Comparison of ENCODE assay signal across 9 cellular contexts in the genomic region with DNA sequence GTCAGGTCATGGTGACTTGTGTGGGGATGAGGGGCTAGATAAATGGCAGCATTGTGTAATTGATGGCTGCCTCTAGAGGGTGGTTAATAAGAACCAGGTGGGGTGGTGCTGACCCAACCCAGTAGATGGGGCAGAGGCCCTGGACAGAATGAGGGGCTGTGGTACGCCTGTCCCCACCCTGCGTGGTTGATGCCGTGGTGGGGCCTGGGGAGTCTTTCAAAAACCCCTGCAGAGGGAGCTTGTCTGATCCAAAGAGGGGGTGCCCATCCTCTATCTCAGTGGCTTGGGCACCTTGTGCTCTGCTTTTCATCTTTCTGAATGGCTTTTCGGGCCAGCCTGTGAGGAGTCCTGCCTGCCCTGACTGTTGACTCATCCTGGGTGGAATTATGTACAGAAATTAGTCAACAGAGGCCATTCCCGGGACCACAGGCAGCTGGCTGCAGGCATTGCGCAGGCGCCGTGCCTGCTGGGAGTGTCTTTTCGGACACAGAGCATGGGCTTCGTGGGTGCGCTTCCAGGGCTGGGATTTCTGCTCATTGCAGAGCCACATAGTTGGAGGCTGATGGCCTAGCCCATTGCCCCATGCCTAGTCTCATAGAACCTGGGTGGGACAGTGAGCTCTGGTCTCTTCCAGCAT.
A peak's percentile ranks its signal among the peaks of the same experiment; 100 is the strongest.
DNase-seq lines count a peak whose midpoint lies in the region; TF ChIP-seq lines count a peak whose summit lies in the region.
"Had no signal": no experiment of that assay in that cellular context is flagged by ENCODE, and none has a peak within 500 bp of the region (broad histone marks: within the 10 kb centered on the region; RNA-seq: fewer than 3 reads in every experiment).

No MANE protein-coding gene starts in this region.

- DNase-seq in EH (ENCODE audit: low read depth), result peak; percentile 79
- DNase-seq in PC-9, result peak; percentile 83 to 92
- peak; percentile 94 for DNase-seq in epithelial cell of esophagus (ENCODE audit: low read depth)
- DNase-seq in renal cortical epithelial cell (ENCODE audit: low read depth), result peak; percentile 36
- DNase-seq in superior temporal gyrus (ENCODE audit: extremely low spot score), result no peak
- DNase-seq in cardiac septum (ENCODE audit: low spot score), result no peak
- no peak for DNase-seq in hippocampal formation (lab: John Stamatoyannopoulos, UW)
- DNase-seq in effector memory CD4-positive, alpha-beta T cell, result no peak
- DNase-seq: SW 1271 had no signal

- no peaks in the 10 kb centered on the region for H3K9me2 ChIP-seq in PC-9 (ENCODE audit: insufficient read depth)

- peak overlapping the region; percentile 75 for H3K4me2 ChIP-seq in PC-9

- H3K4me3 ChIP-seq in PC-9 (no peak overlapping the region), epithelial cell of esophagus (ENCODE audit: low read length) (no peak overlapping the region)
- H3K4me3 ChIP-seq in effector memory CD4-positive, alpha-beta T cell (ENCODE audit: insufficient read depth, low read depth, low read length, poor library complexity, severe bottlenecking), result no peak overlapping the region

- H3K27me3 ChIP-seq in PC-9 (ENCODE audit: insufficient read depth, low read depth), result no peaks in the 10 kb centered on the region
- no peaks in the 10 kb centered on the region for H3K27me3 ChIP-seq in effector memory CD4-positive, alpha-beta T cell (replicated peaks; ENCODE audit: control insufficient read depth, insufficient read depth, low read length, poor library complexity, severe bottlenecking)

- H4K20me1 ChIP-seq in PC-9 (ENCODE audit: insufficient read depth), result no peaks in the 10 kb centered on the region

- H3K4me1 ChIP-seq in PC-9 (replicated peaks; ENCODE audit: insufficient read depth), result peaks cover 52% of the 10 kb centered on the region
- no peaks in the 10 kb centered on the region for H3K4me1 ChIP-seq in effector memory CD4-positive, alpha-beta T cell (ENCODE audit: control insufficient read depth, insufficient read depth, low read length, poor library complexity, severe bottlenecking)

- TF ChIP-seq CTCF in PC-9 (conservative IDR thresholded peaks at IDR 0.05), result no peak
- no peak for TF ChIP-seq CTCF in epithelial cell of esophagus (IDR thresholded peaks at IDR 0.05; ENCODE audit: insufficient read depth, low read depth, low read length, missing control alignments)

- intact Hi-C loops in PC-9 (cut with micrococcal nuclease; ENCODE audit: unreplicated experiment) (loop anchor here (2.0 kb wide), 2 partner anchors 17 to 93 kb away; partner anchors contain the start of gene PITX1), cardiac septum (cut with DNase I) (no loop called here)

- H3F3A ChIP-seq in PC-9 (ENCODE audit: insufficient read depth, low read depth), result peaks cover 31% of the 10 kb centered on the region; the same call in 1 of the 2 replicates

- no peaks in the 10 kb centered on the region for H3K9me3 ChIP-seq in PC-9 (ENCODE audit: insufficient read depth, low read depth)
- H3K9me3 ChIP-seq in effector memory CD4-positive, alpha-beta T cell (ENCODE audit: control insufficient read depth, low read length), result no peaks in the 10 kb centered on the region

- no peaks in the 10 kb centered on the region for H3K79me2 ChIP-seq in PC-9 (ENCODE audit: low read depth)

- POLR2A ChIA-PET in PC-9 (lab: Charles Lee; ENCODE audit: unreplicated experiment), result interaction anchor here (0.6 kb wide), 1 partner anchor 84 kb away, joined by 4 read pairs; no protein-coding TSS in a partner anchor

- CTCF ChIA-PET in PC-9 (lab: Charles Lee), result no interaction called here

- peak overlapping the region; percentile 78 for H3K27ac ChIP-seq in PC-9
- H3K27ac ChIP-seq in effector memory CD4-positive, alpha-beta T cell (ENCODE audit: insufficient read depth, low read length, poor library complexity, severe bottlenecking), result no peak overlapping the region

- BruUV-seq in PC-9 (replicated peaks; lab: Mats Ljungman, UMichigan), result no TSS peak

- H3K36me3 ChIP-seq in PC-9 (ENCODE audit: low read depth), result no peaks in the 10 kb centered on the region
- no peaks in the 10 kb centered on the region for H3K36me3 ChIP-seq in effector memory CD4-positive, alpha-beta T cell (ENCODE audit: control insufficient read depth, insufficient read depth, low read length)

- 0 out of 2 replicates have a peak overlapping the region, but pooled peaks have one; percentile 52 for H2AFZ ChIP-seq in PC-9

Comparison
In these comparisons a context has a peak if more than half of its experiments do, and no peak if none do; other contexts are left out.
1. DNase-seq: peak in EH (single experiment), PC-9 (2 of 2), epithelial cell of esophagus (single experiment) and renal cortical epithelial cell (single experiment); none in superior temporal gyrus (single experiment), cardiac septum (single experiment), hippocampal formation (0 of 2) and effector memory CD4-positive, alpha-beta T cell (0 of 3).